ENCODE assay signal across 8 cellular contexts in genomic region chr1:23559985-23560755, GRCh38. TPM values are rescaled to one million over a fixed set of nuclear protein-coding genes. Genes with fewer than 3 reads are reported as not detected.
DNase-seq lines count a peak whose midpoint lies in the region; FAIRE-seq and TF ChIP-seq lines count a peak whose summit lies in the region.

No MANE protein-coding gene starts in this region.

- H3K27me3 ChIP-seq in KMS-11 (ENCODE audit: insufficient read depth, low read depth) (peaks cover 4% of the 10 kb centered on the region; the same call in 1 of the 2 replicates), bronchial epithelial cell (ENCODE audit: control insufficient read depth, insufficient read depth, low read length) (no peaks in the 10 kb centered on the region), muscle layer of duodenum (ENCODE audit: low read depth, low read length) (no peaks in the 10 kb centered on the region)

- H3K36me3 ChIP-seq in KMS-11 (ENCODE audit: insufficient read depth) (no peaks in the 10 kb centered on the region), bronchial epithelial cell (ENCODE audit: control insufficient read depth, insufficient read depth, low read length) (peaks cover 2% of the 10 kb centered on the region), muscle layer of duodenum (ENCODE audit: control insufficient read depth in 1 of 2, insufficient read depth in 2 of 2, low read length in 2 of 2) (peaks cover 0 to 14% of the 10 kb centered on the region in 2 donors)

- H4K20me1 ChIP-seq in KMS-11 (ENCODE audit: insufficient read depth) = no peaks in the 10 kb centered on the region

- H3K27ac ChIP-seq in KMS-11 (no peak overlapping the region), muscle layer of duodenum (ENCODE audit: low read length) (peak overlapping the region; percentile 94)

- no peaks in the 10 kb centered on the region for H3K9me3 ChIP-seq in muscle layer of duodenum (ENCODE audit: control insufficient read depth in 1 of 2, low read length in 2 of 2)

- H3K79me2 ChIP-seq in KMS-11 (ENCODE audit: insufficient read depth, low read depth) = no peaks in the 10 kb centered on the region

- H3K4me2 ChIP-seq in KMS-11 = peak overlapping the region; percentile 81

- H3K4me3 ChIP-seq in KMS-11 (IDR thresholded peaks at IDR 0.05; ENCODE audit: insufficient read depth, low read depth, low read length) (peak overlapping the region; percentile 82), bronchial epithelial cell (ENCODE audit: low read depth, low read length) (peak overlapping the region; percentile 62), muscle layer of duodenum (ENCODE audit: low read depth in 1 of 2, low read length in 2 of 2) (peak overlapping the region; percentile 89 to 97)

- no peak for FAIRE-seq in bronchial epithelial cell (lab: Jason Lieb, UNC)

- peak overlapping the region; percentile 35; the same call in 1 of the 2 replicates for H3K9ac ChIP-seq in KMS-11

- H3K4me1 ChIP-seq in KMS-11 (ENCODE audit: low read depth, poor library complexity, severe bottlenecking) (peaks cover 36% of the 10 kb centered on the region), muscle layer of duodenum (ENCODE audit: control insufficient read depth in 1 of 2, insufficient read depth in 2 of 2, low read length in 2 of 2) (peaks cover 34 to 44% of the 10 kb centered on the region in 2 donors)

- DNase-seq in CD1c-positive myeloid dendritic cell (ENCODE audit: extremely low spot score) (peak; percentile 89), bronchial epithelial cell (ENCODE audit: low read depth) (no peak), activated gamma-delta T cell (lab: John Stamatoyannopoulos, UW) (no peak), A172 (ENCODE audit: low spot score) (no peak), NCI-H524 treated with DMSO at 0.1 percent for 48 hours (lab: John Stamatoyannopoulos, UW) (no peak)
- DNase-seq in activated CD4-positive, CD25-positive, alpha-beta regulatory T cell treated with anti-CD3 and anti-CD28 coated beads, Interleukin-2, amount 50 U/mL, for 72 hours = no peak

- peak overlapping the region; percentile 48 for H2AFZ ChIP-seq in KMS-11 (ENCODE audit: low read depth)

- TF ChIP-seq CTCF in KMS-11 (conservative IDR thresholded peaks at IDR 0.05; ENCODE audit: low read depth, low read length) = no peak
- TF ChIP-seq CTCF in bronchial epithelial cell (IDR thresholded peaks at IDR 0.05; ENCODE audit: insufficient read depth, low read length, severe bottlenecking) = no peak

RNA-seq across cellular contexts. Expression of gene ID3, which starts 0.9 kb away (rescaled TPM):
- 36.5 and 47.4 TPM in 2 replicates for total RNA-seq in bronchial epithelial cell
- total RNA-seq in A172 (2014; rRNA removed; shearing (Covaris generic)) = 83.7 and 244 TPM in 2 replicates

RNA-seq across cellular contexts. Expression of gene E2F2, which starts 29.1 kb away (rescaled TPM):
- under 0.01 and 0.38 TPM in 2 replicates for total RNA-seq in bronchial epithelial cell
- 3.8 and 4.0 TPM in 2 replicates for total RNA-seq in A172 (2014; rRNA removed; shearing (Covaris generic))
